ENCODE assay signal across 29 cellular contexts in the genomic region with DNA sequence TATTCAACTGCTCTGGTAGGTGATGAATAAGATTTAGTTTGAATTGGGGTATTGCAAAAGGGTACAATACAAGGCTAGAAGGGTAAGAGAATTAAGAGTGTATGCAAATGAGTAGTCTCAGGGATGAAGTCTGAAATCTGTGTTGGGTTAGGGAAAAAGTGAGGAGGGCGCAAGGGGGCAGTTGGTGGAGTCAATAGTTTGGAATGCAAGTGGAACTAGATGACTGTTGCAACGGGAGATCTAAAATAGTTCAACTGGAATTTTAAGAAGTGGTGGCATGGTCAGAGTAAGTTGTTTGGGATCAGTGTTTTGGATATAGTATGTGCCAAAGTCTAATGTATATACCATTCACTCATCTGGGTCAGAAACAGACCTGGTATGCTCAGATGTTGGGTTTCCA.
DNase-seq lines count a peak whose midpoint lies in the region; ATAC-seq and TF ChIP-seq lines count a peak whose summit lies in the region.
"Had no signal": no experiment of that assay in that cellular context is flagged by ENCODE, and none has a peak within 500 bp of the region (broad histone marks: within the 10 kb centered on the region; RNA-seq: fewer than 3 reads in every experiment).

No MANE protein-coding gene starts in this region.

- H3K27ac ChIP-seq in SJSA1 (peak overlapping the region; percentile 16; the same call in 1 of the 2 replicates), mesenchymal stem cell (ENCODE audit: low read length, poor library complexity, severe bottlenecking) (no peak overlapping the region)
- H3K27ac ChIP-seq: PC-9 had no signal

- 35% methylated on average over 2 of the region's 2 CpGs for WGBS in mesenchymal stem cell

- no peak overlapping the region for H4K8ac ChIP-seq in mesenchymal stem cell (ENCODE audit: low read length)

- H3K4me3 ChIP-seq in SJSA1, result no peak overlapping the region
- no peak overlapping the region for H3K4me3 ChIP-seq in mesenchymal stem cell (ENCODE audit: insufficient read depth in 1 of 2, low read depth in 1 of 2, low read length in 2 of 2)
- H3K4me3 ChIP-seq: HAP-1, PC-9 had no signal

- no peak overlapping the region for H3K4me2 ChIP-seq in mesenchymal stem cell (ENCODE audit: low read length, poor library complexity, severe bottlenecking)
- H3K4me2 ChIP-seq: PC-9 had no signal

- peak; percentile 4 for ATAC-seq in HG02840 (IDR thresholded peaks at IDR 0.05; ENCODE audit: low FRiP score, unreplicated experiment)
- ATAC-seq in GM21619 (IDR thresholded peaks at IDR 0.05; ENCODE audit: unreplicated experiment), result no peak
- ATAC-seq: HepG2, T-cell had no signal

- H3K27me3 Mint-ChIP-seq in type B pancreatic cell, result no peaks in the 10 kb centered on the region
- H3K27me3 Mint-ChIP-seq: CD4-positive, alpha-beta memory T cell; T-cell had no signal

- H3K14ac ChIP-seq in mesenchymal stem cell (ENCODE audit: low read length in 2 of 2), result no peak overlapping the region

- no peak for TF ChIP-seq CTCF in type B pancreatic cell (conservative IDR thresholded peaks at IDR 0.05)

- no peak overlapping the region for H2AFZ ChIP-seq in mesenchymal stem cell (ENCODE audit: low read depth, low read length)
- H2AFZ ChIP-seq: PC-9 had no signal

- no peak overlapping the region for H2BK15ac ChIP-seq in mesenchymal stem cell (ENCODE audit: low read depth, poor library complexity, severe bottlenecking)

- H2BK12ac ChIP-seq in mesenchymal stem cell (ENCODE audit: low read length in 2 of 2), result no peak overlapping the region

- H2AK5ac ChIP-seq in mesenchymal stem cell (ENCODE audit: low read length, severe bottlenecking), result no peak overlapping the region

- no peak overlapping the region for H3K18ac ChIP-seq in mesenchymal stem cell (ENCODE audit: low read depth in 1 of 2, low read length in 2 of 2)

- H3K23ac ChIP-seq in mesenchymal stem cell (ENCODE audit: low read length in 2 of 2), result no peak overlapping the region

- H3K9me3 Mint-ChIP-seq in type B pancreatic cell, result peaks cover 4% of the 10 kb centered on the region

- H3K9me3 ChIP-seq in SJSA1 (replicated peaks) (no peaks in the 10 kb centered on the region), mesenchymal stem cell (ENCODE audit: control insufficient read depth, low read length) (peaks cover 7% of the 10 kb centered on the region)
- H3K9me3 ChIP-seq: HAP-1 had no signal

- no peak overlapping the region for H3K4me3 Mint-ChIP-seq in type B pancreatic cell
- H3K4me3 Mint-ChIP-seq: CD4-positive, alpha-beta memory T cell; HFFc6; T-cell had no signal

- H3K27ac Mint-ChIP-seq in type B pancreatic cell, result no peak overlapping the region
- H3K27ac Mint-ChIP-seq: CD4-positive, alpha-beta memory T cell; HFFc6; T-cell had no signal

- H3K4me1 ChIP-seq in SJSA1 (replicated peaks) (peaks cover 12% of the 10 kb centered on the region), mesenchymal stem cell (ENCODE audit: control insufficient read depth, insufficient read depth, low read depth, low read length) (no peaks in the 10 kb centered on the region)
- H3K4me1 ChIP-seq: HAP-1 had no signal

- no peak overlapping the region for H3K9ac ChIP-seq in mesenchymal stem cell (ENCODE audit: low read length)

- H2BK120ac ChIP-seq in mesenchymal stem cell (ENCODE audit: low read depth, low read length), result no peak overlapping the region

- H4K91ac ChIP-seq in mesenchymal stem cell (ENCODE audit: low read length), result no peak overlapping the region

- DNase-seq in SJSA1 (ENCODE audit: low read depth in 1 of 2, low spot score in 2 of 2) (peak in 1 of 2 experiments; percentile 22), mesenchymal stem cell (peak; percentile 7), type B pancreatic cell (ENCODE audit: extremely low spot score, unreplicated experiment) (no peak), pons (ENCODE audit: low spot score) (no peak), NCI-H2171 treated with DMSO at 0.1 percent for 48 hours (lab: John Stamatoyannopoulos, UW) (no peak)
- DNase-seq: C1 segment of cervical spinal cord; CD4-positive, alpha-beta memory T cell; COR-L47; DMS79 treated with DMSO at 0.1 percent for 48 hours; GOT3; HFFc6; Karpas-422; MV-4-11; NCI-H1105 treated with DMSO at 0.1 percent for 48 hours; NCI-H146; NCI-H1930; NCI-H2107; NCI-H446; NCI-H526; NCI-H82; NK-92 treated with Interleukin-12 subunit alpha and Interleukin-12 subunit beta, amount 100 ng/mL, for 24 hours; PC-9; Right ventricle myocardium superior; RPMI8226; T-cell had no signal

- H3K4me1 Mint-ChIP-seq in type B pancreatic cell (ENCODE audit: unreplicated experiment), result no peaks in the 10 kb centered on the region
- H3K4me1 Mint-ChIP-seq: CD4-positive, alpha-beta memory T cell had no signal

- no peak overlapping the region for H3K4ac ChIP-seq in mesenchymal stem cell (ENCODE audit: low read depth in 1 of 2, low read length in 2 of 2)

- no peaks in the 10 kb centered on the region for H3K79me1 ChIP-seq in mesenchymal stem cell (replicated peaks; ENCODE audit: low read length, poor library complexity, severe bottlenecking)

- H3K36me3 Mint-ChIP-seq in type B pancreatic cell, result no peaks in the 10 kb centered on the region
- H3K36me3 Mint-ChIP-seq: CD4-positive, alpha-beta memory T cell; T-cell had no signal

- H3K36me3 ChIP-seq in SJSA1 (no peaks in the 10 kb centered on the region), mesenchymal stem cell (ENCODE audit: control insufficient read depth in 1 of 2, insufficient read depth in 2 of 2, low read depth in 1 of 2, low read length in 2 of 2) (no peaks in the 10 kb centered on the region)
- H3K36me3 ChIP-seq: HAP-1 had no signal

- H3K27me3 ChIP-seq in SJSA1 (replicated peaks) (no peaks in the 10 kb centered on the region), mesenchymal stem cell (ENCODE audit: control insufficient read depth in 1 of 2, insufficient read depth in 1 of 2, low read length in 2 of 2) (no peaks in the 10 kb centered on the region)

- no peak overlapping the region for H2BK5ac ChIP-seq in mesenchymal stem cell (ENCODE audit: low read depth, low read length, poor library complexity, severe bottlenecking)
